ENCODE assay signal across 4 cellular contexts in the genomic region with DNA sequence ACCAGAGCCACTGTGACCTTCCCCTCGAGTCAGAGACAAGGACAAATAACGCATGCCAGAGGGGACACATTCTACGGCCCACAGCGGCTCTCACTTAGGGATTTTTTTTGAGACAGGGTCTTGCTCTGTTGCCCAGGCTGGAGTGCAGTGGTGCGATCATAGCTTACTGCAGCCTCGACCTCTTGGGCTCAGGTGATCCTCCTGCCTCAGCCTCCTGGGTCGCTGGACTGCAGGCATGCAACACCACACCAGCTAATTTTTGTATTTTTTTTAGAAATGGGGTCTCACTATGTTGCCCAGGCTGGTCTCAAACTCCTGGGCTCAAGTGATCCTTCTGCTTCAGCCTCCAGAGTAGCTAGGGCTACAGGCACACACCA.
TF ChIP-seq lines count a peak whose summit lies in the region.

No MANE protein-coding gene starts in this region.

TF ChIP-seq in HEK293, 187 proteins besides CTCF, POLR2A, EP300 and RAD21:
- peak; percentile 90 for TF ChIP-seq ZNF121 (tag by site-specific recombination; IDR thresholded peaks at IDR 0.05)

TF ChIP-seq in WTC11, 78 proteins besides CTCF, POLR2A, EP300 and RAD21:
- peak; percentile 64; the same call in 1 of the 2 replicates for TF ChIP-seq ZNF121 (CRISPR knock-in tag; IDR thresholded peaks at IDR 0.05)

TF ChIP-seq in K562, 482 proteins besides CTCF, POLR2A, EP300 and RAD21:
- TF ChIP-seq ZNF121 (CRISPR knock-in tag; conservative IDR thresholded peaks at IDR 0.05) = peak; percentile 91

TF ChIP-seq in HepG2, 621 proteins besides CTCF, POLR2A, EP300 and RAD21:
- 0 out of 2 replicates have a peak, but pooled peaks have one; percentile 39 for TF ChIP-seq ZNF121 (CRISPR knock-in tag; IDR thresholded peaks at IDR 0.05)
